ENCODE assay signal across 12 cellular contexts in the genomic region with DNA sequence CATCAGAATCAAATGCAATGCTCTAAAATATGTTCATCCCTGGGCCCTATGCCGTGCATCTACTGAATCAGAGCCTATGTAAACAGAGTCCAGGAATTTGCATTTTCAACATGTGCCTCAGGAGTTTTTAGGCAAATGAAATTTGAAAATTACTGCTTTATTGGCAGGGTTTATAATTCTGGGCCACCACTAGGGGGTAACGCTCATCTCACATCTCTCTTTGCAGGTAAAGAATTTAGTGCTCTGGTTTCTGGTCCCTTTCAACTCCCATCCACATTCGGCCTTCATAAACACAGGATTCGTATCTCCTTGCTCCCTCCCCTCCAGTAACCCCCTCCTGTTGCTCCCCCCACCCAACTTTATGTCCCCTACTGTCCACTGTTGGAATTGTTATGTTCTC. TPM values are rescaled to one million over a fixed set of nuclear protein-coding genes. Genes with fewer than 3 reads are reported as not detected.
DNase-seq lines count a peak whose midpoint lies in the region; ATAC-seq, FAIRE-seq and TF ChIP-seq lines count a peak whose summit lies in the region.
"Had no signal": no experiment of that assay in that cellular context is flagged by ENCODE, and none has a peak within 500 bp of the region (broad histone marks: within the 10 kb centered on the region; RNA-seq: fewer than 3 reads in every experiment).

No MANE protein-coding gene starts in this region.

- H3K36me3 ChIP-seq in PC-3 (ENCODE audit: low read depth, low read length) (no peaks in the 10 kb centered on the region), suprapubic skin (no peaks in the 10 kb centered on the region)

- no peak overlapping the region for H2AFZ ChIP-seq in PC-3 (ENCODE audit: low read length)

- CTCF ChIA-PET in PC-3 (lab: Charles Lee), result interaction anchor here (0.7 kb wide), 1 partner anchor 101 kb away, joined by 3 read pairs; no protein-coding TSS in a partner anchor

- H3K4me2 ChIP-seq in PC-3 (ENCODE audit: low read length), result no peak overlapping the region

- H3K4me1 ChIP-seq in PC-3 (ENCODE audit: insufficient read depth, low read length) (no peaks in the 10 kb centered on the region), suprapubic skin (no peaks in the 10 kb centered on the region)

- ATAC-seq in PC-3 (no peak; the same call in 1 of the 2 replicates), GM21723 (IDR thresholded peaks at IDR 0.05; ENCODE audit: unreplicated experiment) (no peak)
- ATAC-seq: activated T-cell treated with anti-CD3 and anti-CD28 coated beads, Interleukin-2, amount 50 U/mL, for 72 hours; right cardiac atrium had no signal

- H3K9me2 ChIP-seq in PC-3 (replicated peaks; ENCODE audit: low read length), result no peaks in the 10 kb centered on the region

- no peak for DNase-seq in AG09309 (ENCODE audit: low read depth)
- DNase-seq in GM18507 (ENCODE audit: extremely low spot score, insufficient read length, low read depth), result no peak
- peak; percentile 34 for DNase-seq in PC-3
- no peak for DNase-seq in fibroblast of pulmonary artery (ENCODE audit: low read depth)
- no peak for DNase-seq in suprapubic skin (ENCODE audit: low spot score in 2 of 2)
- no peak for DNase-seq in ecto neural progenitor cell (ENCODE audit: low spot score)
- DNase-seq in activated naive CD4-positive, alpha-beta T cell treated with Interleukin-2 at 50 U/mL for 16 hours, result no peak
- DNase-seq: activated T-cell treated with anti-CD3 and anti-CD28 coated beads, Interleukin-2, amount 50 U/mL, for 72 hours; NCI-H2029 treated with DMSO at 0.1 percent for 48 hours; right cardiac atrium; stimulated activated naive CD4-positive, alpha-beta T cell had no signal

- H3K79me2 ChIP-seq in PC-3 (ENCODE audit: low read length), result no peaks in the 10 kb centered on the region

- FAIRE-seq in GM18507 (lab: Jason Lieb, UNC), result peak; percentile 35

- no peak for TF ChIP-seq EP300 in suprapubic skin (IDR thresholded peaks at IDR 0.05)

- H3K4me3 ChIP-seq in AG09309 (ENCODE audit: control insufficient read depth, low read depth, low read length) (no peak overlapping the region), PC-3 (ENCODE audit: low read length) (no peak overlapping the region), fibroblast of pulmonary artery (replicated peaks; ENCODE audit: low read depth, low read length) (no peak overlapping the region), suprapubic skin (no peak overlapping the region)

- no TSS peak for BruUV-seq in PC-3 (replicated peaks; lab: Mats Ljungman, UMichigan)

- H3K9me3 ChIP-seq in PC-3 (ENCODE audit: low read length) (no peaks in the 10 kb centered on the region), suprapubic skin (no peaks in the 10 kb centered on the region)

- H3K27ac ChIP-seq in PC-3 (ENCODE audit: low read length) (no peak overlapping the region), suprapubic skin (no peak overlapping the region)

- POLR2A ChIA-PET in PC-3 (lab: Charles Lee; ENCODE audit: unreplicated experiment), result no interaction called here

- intact Hi-C loops in PC-3 (cut with micrococcal nuclease), result no loop called here

- no peak for TF ChIP-seq POLR2A in suprapubic skin (IDR thresholded peaks at IDR 0.05)

- no peak overlapping the region for H3K9ac ChIP-seq in PC-3 (ENCODE audit: low read length)

- peak; percentile 30 for TF ChIP-seq CTCF in AG09309 (IDR thresholded peaks at IDR 0.05; ENCODE audit: control insufficient read depth, insufficient read depth, low read depth, low read length, missing control alignments)
- peak; percentile 71 for TF ChIP-seq CTCF in PC-3 (conservative IDR thresholded peaks at IDR 0.05; ENCODE audit: low read depth, low read length)
- peak; percentile 30 for TF ChIP-seq CTCF in fibroblast of pulmonary artery (IDR thresholded peaks at IDR 0.05; ENCODE audit: low read length, missing control alignments)
- TF ChIP-seq CTCF in suprapubic skin (IDR thresholded peaks at IDR 0.05), result no peak

- peaks cover 34% of the 10 kb centered on the region; the same call in 1 of the 2 replicates for H3K27me3 ChIP-seq in PC-3 (ENCODE audit: low read length)
- no peaks in the 10 kb centered on the region for H3K27me3 ChIP-seq in suprapubic skin

- H3F3A ChIP-seq in PC-3 (ENCODE audit: low read length, unreplicated experiment), result no peaks in the 10 kb centered on the region

- 91% methylated on average over 4 of the region's 4 CpGs for WGBS in suprapubic skin

- H4K20me1 ChIP-seq in PC-3 (ENCODE audit: low read length), result no peaks in the 10 kb centered on the region

RNA-seq across cellular contexts. Expression of a gene that starts 49.3 kb away (rescaled TPM):
- total RNA-seq in PC-3 (2014; rRNA removed), result 1.9 and 2.0 TPM in 2 replicates
- total RNA-seq in suprapubic skin, result 100 to 1,000 TPM in 2 of 4 donors, 10 to 100 TPM in 2; 83.7 to 129 (median 97.7) TPM
- total RNA-seq: activated T-cell treated with anti-CD3 and anti-CD28 coated beads, Interleukin-2, amount 50 U/mL, for 72 hours; right cardiac atrium had no signal

Comparison
In these comparisons a context has a peak if more than half of its experiments do, and no peak if none do; other contexts are left out.
1. CTCF ChIP-seq: peak in AG09309 (single experiment), PC-3 (single experiment) and fibroblast of pulmonary artery (single experiment); none in suprapubic skin (0 of 2).
2. RNA of a gene that starts 49.3 kb away (total RNA-seq): 83.7 to 129 TPM in suprapubic skin; 1.9 to 2.0 TPM in PC-3; every median in the first group is over 10 times any median in the second.